In genomic region chr3:39263576-39263975, GRCh38 we compare ENCODE assay signal across 25 cellular contexts. TPM values are rescaled to one million over a fixed set of nuclear protein-coding genes. Genes with fewer than 3 reads are reported as not detected.
DNase-seq lines count a peak whose midpoint lies in the region; ATAC-seq and TF ChIP-seq lines count a peak whose summit lies in the region.
"Had no signal": no experiment of that assay in that cellular context is flagged by ENCODE, and none has a peak within 500 bp of the region (broad histone marks: within the 10 kb centered on the region; RNA-seq: fewer than 3 reads in every experiment).

No MANE protein-coding gene starts in this region.

- no peaks in the 10 kb centered on the region for H3K79me2 ChIP-seq in Loucy (ENCODE audit: insufficient read depth, low read length)

- no peak overlapping the region for H2AFZ ChIP-seq in Loucy (ENCODE audit: low read length)

- H3K4me1 Mint-ChIP-seq in activated naive CD8-positive, alpha-beta T cell treated with anti-CD3 and anti-CD28 coated beads, Interleukin-2, amount 50 U/mL, for 24 hours = peaks cover 92% of the 10 kb centered on the region
- peaks cover 35% of the 10 kb centered on the region for H3K4me1 Mint-ChIP-seq in activated naive CD8-positive, alpha-beta T cell treated with anti-CD3 and anti-CD28 coated beads for 36 hours
- H3K4me1 Mint-ChIP-seq in effector memory CD8-positive, alpha-beta T cell (ENCODE audit: low read depth in 2 of 2) = peaks cover 66 to 80% of the 10 kb centered on the region in 2 donors
- peaks cover 53% of the 10 kb centered on the region for H3K4me1 Mint-ChIP-seq in stimulated activated memory B cell treated with anti-CD40 and anti-IgM and Interleukin-4, amounts not matched to agents 10 μg/mL and 1 μg/mL and 100 μg/mL, for 72 hours

- H3K36me3 Mint-ChIP-seq in activated naive CD8-positive, alpha-beta T cell treated with anti-CD3 and anti-CD28 coated beads, Interleukin-2, amount 50 U/mL, for 24 hours (ENCODE audit: low read depth) = peaks cover 5% of the 10 kb centered on the region
- H3K36me3 Mint-ChIP-seq in activated naive CD8-positive, alpha-beta T cell treated with anti-CD3 and anti-CD28 coated beads for 36 hours = peaks cover 4% of the 10 kb centered on the region
- peaks cover 25% of the 10 kb centered on the region for H3K36me3 Mint-ChIP-seq in effector memory CD8-positive, alpha-beta T cell (ENCODE audit: insufficient read depth)
- H3K36me3 Mint-ChIP-seq in stimulated activated memory B cell treated with anti-CD40 and anti-IgM and Interleukin-4, amounts not matched to agents 10 μg/mL and 1 μg/mL and 100 μg/mL, for 72 hours = no peaks in the 10 kb centered on the region
- H3K36me3 Mint-ChIP-seq: CD4-positive, alpha-beta memory T cell had no signal

- no peak overlapping the region for H3K4me3 ChIP-seq in Loucy (ENCODE audit: low read length, poor library complexity, severe bottlenecking)
- H3K4me3 ChIP-seq: BLaER1, GM12878, K562, Peyer's patch had no signal

- no peaks in the 10 kb centered on the region for H3K9me2 ChIP-seq in Loucy (replicated peaks; ENCODE audit: low read depth, low read length)

- no peak for ATAC-seq in activated naive CD8-positive, alpha-beta T cell treated with anti-CD3 and anti-CD28 coated beads, Interleukin-2, amount 50 U/mL, for 24 hours
- no peak for ATAC-seq in effector memory CD8-positive, alpha-beta T cell (replicated peaks)
- no peak for ATAC-seq in stimulated activated memory B cell treated with anti-CD40 and anti-IgM and Interleukin-4, amounts not matched to agents 10 μg/mL and 1 μg/mL and 100 μg/mL, for 72 hours
- ATAC-seq in GM18873 (IDR thresholded peaks at IDR 0.05; ENCODE audit: low FRiP score, unreplicated experiment) (no peak), esophagus mucosa (no peak)
- ATAC-seq: GM12878, HCT116, K562 had no signal

- no peak for DNase-seq in activated naive CD8-positive, alpha-beta T cell treated with anti-CD3 and anti-CD28 coated beads, Interleukin-2, amount 50 U/mL, for 24 hours
- no peak for DNase-seq in activated naive CD8-positive, alpha-beta T cell treated with anti-CD3 and anti-CD28 coated beads for 36 hours
- no peak for DNase-seq in effector memory CD8-positive, alpha-beta T cell
- DNase-seq in NCI-H524 (lab: John Stamatoyannopoulos, UW) = no peak
- DNase-seq: Caco-2, DMS79, EL, GDM1, Kasumi-1, NCI-H2029, NCI-H69, SHP77 treated with DMSO at 0.1 percent for 48 hours had no signal

- no peaks in the 10 kb centered on the region for H3F3A ChIP-seq in Loucy (ENCODE audit: low read depth)

- no peak overlapping the region for H3K9ac ChIP-seq in Loucy (ENCODE audit: low read depth, low read length, poor library complexity, severe bottlenecking)
- H3K9ac ChIP-seq: BLaER1 had no signal

- no peaks in the 10 kb centered on the region for H3K27me3 ChIP-seq in Loucy (ENCODE audit: insufficient read depth, low read length, poor library complexity, severe bottlenecking)
- H3K27me3 ChIP-seq: BLaER1, Peyer's patch had no signal

- H3K4me2 ChIP-seq in Loucy (ENCODE audit: low read depth, low read length, poor library complexity, severe bottlenecking) = peak overlapping the region; percentile 23
- H3K4me2 ChIP-seq: BLaER1 had no signal

- TF ChIP-seq CTCF in Loucy (conservative IDR thresholded peaks at IDR 0.05; ENCODE audit: low read length) = no peak

- no peaks in the 10 kb centered on the region for H4K20me1 ChIP-seq in Loucy (ENCODE audit: insufficient read depth, low read length, poor library complexity, severe bottlenecking)
- H4K20me1 ChIP-seq: BLaER1 had no signal

- H3K4me1 ChIP-seq in Loucy (ENCODE audit: insufficient read depth, low read length, poor library complexity, severe bottlenecking) = peaks cover 26% of the 10 kb centered on the region
- H3K4me1 ChIP-seq: Caco-2, Peyer's patch had no signal

- no peaks in the 10 kb centered on the region for H3K9me3 ChIP-seq in Loucy (ENCODE audit: insufficient read depth, low read depth, low read length)
- H3K9me3 ChIP-seq: BLaER1, Caco-2, Peyer's patch had no signal

- peaks cover 2% of the 10 kb centered on the region for H3K27me3 Mint-ChIP-seq in activated naive CD8-positive, alpha-beta T cell treated with anti-CD3 and anti-CD28 coated beads, Interleukin-2, amount 50 U/mL, for 24 hours
- peaks cover 24% of the 10 kb centered on the region for H3K27me3 Mint-ChIP-seq in activated naive CD8-positive, alpha-beta T cell treated with anti-CD3 and anti-CD28 coated beads for 36 hours
- H3K27me3 Mint-ChIP-seq in effector memory CD8-positive, alpha-beta T cell = no peaks in the 10 kb centered on the region
- no peaks in the 10 kb centered on the region for H3K27me3 Mint-ChIP-seq in stimulated activated memory B cell treated with anti-CD40 and anti-IgM and Interleukin-4, amounts not matched to agents 10 μg/mL and 1 μg/mL and 100 μg/mL, for 72 hours

- H3K27ac Mint-ChIP-seq in activated naive CD8-positive, alpha-beta T cell treated with anti-CD3 and anti-CD28 coated beads, Interleukin-2, amount 50 U/mL, for 24 hours = peak overlapping the region; percentile 33
- H3K27ac Mint-ChIP-seq in activated naive CD8-positive, alpha-beta T cell treated with anti-CD3 and anti-CD28 coated beads for 36 hours = no peak overlapping the region
- peak overlapping the region; percentile 87 to 88 for H3K27ac Mint-ChIP-seq in effector memory CD8-positive, alpha-beta T cell
- peak overlapping the region; percentile 8 for H3K27ac Mint-ChIP-seq in stimulated activated memory B cell treated with anti-CD40 and anti-IgM and Interleukin-4, amounts not matched to agents 10 μg/mL and 1 μg/mL and 100 μg/mL, for 72 hours

- H3K9me3 Mint-ChIP-seq in activated naive CD8-positive, alpha-beta T cell treated with anti-CD3 and anti-CD28 coated beads, Interleukin-2, amount 50 U/mL, for 24 hours = no peaks in the 10 kb centered on the region
- no peaks in the 10 kb centered on the region for H3K9me3 Mint-ChIP-seq in activated naive CD8-positive, alpha-beta T cell treated with anti-CD3 and anti-CD28 coated beads for 36 hours
- H3K9me3 Mint-ChIP-seq in effector memory CD8-positive, alpha-beta T cell = peaks cover 3 to 7% of the 10 kb centered on the region in 2 donors
- H3K9me3 Mint-ChIP-seq in stimulated activated memory B cell treated with anti-CD40 and anti-IgM and Interleukin-4, amounts not matched to agents 10 μg/mL and 1 μg/mL and 100 μg/mL, for 72 hours = no peaks in the 10 kb centered on the region

- no peak overlapping the region for H3K4me3 Mint-ChIP-seq in activated naive CD8-positive, alpha-beta T cell treated with anti-CD3 and anti-CD28 coated beads, Interleukin-2, amount 50 U/mL, for 24 hours
- H3K4me3 Mint-ChIP-seq in activated naive CD8-positive, alpha-beta T cell treated with anti-CD3 and anti-CD28 coated beads for 36 hours = no peak overlapping the region
- peak overlapping the region; percentile 47 to 62 for H3K4me3 Mint-ChIP-seq in effector memory CD8-positive, alpha-beta T cell
- no peak overlapping the region for H3K4me3 Mint-ChIP-seq in stimulated activated memory B cell treated with anti-CD40 and anti-IgM and Interleukin-4, amounts not matched to agents 10 μg/mL and 1 μg/mL and 100 μg/mL, for 72 hours

- H3K36me3 ChIP-seq in Loucy (ENCODE audit: insufficient read depth, low read length) = no peaks in the 10 kb centered on the region
- H3K36me3 ChIP-seq: BLaER1, Peyer's patch had no signal

RNA-seq across cellular contexts. Expression of gene CX3CR1, which starts 16.3 kb away (rescaled TPM):
- total RNA-seq in activated naive CD8-positive, alpha-beta T cell treated with anti-CD3 and anti-CD28 coated beads for 36 hours = under 1 TPM; 0.08 to 0.25 TPM
- total RNA-seq in esophagus mucosa = 0.84 TPM
- total RNA-seq: H4, K562, MCF 10A, NCI-H460, Peyer's patch had no signal

Comparison
In these comparisons a context has a peak if more than half of its experiments do, and no peak if none do; other contexts are left out.
1. H3K4me3 Mint-ChIP-seq: peak in effector memory CD8-positive, alpha-beta T cell (2 of 2); none in activated naive CD8-positive, alpha-beta T cell treated with anti-CD3 and anti-CD28 coated beads, Interleukin-2, amount 50 U/mL, for 24 hours (single experiment), activated naive CD8-positive, alpha-beta T cell treated with anti-CD3 and anti-CD28 coated beads for 36 hours (single experiment) and stimulated activated memory B cell treated with anti-CD40 and anti-IgM and Interleukin-4, amounts not matched to agents 10 μg/mL and 1 μg/mL and 100 μg/mL, for 72 hours (single experiment).